ENCODE assay signal across 8 cellular contexts in the genomic region with DNA sequence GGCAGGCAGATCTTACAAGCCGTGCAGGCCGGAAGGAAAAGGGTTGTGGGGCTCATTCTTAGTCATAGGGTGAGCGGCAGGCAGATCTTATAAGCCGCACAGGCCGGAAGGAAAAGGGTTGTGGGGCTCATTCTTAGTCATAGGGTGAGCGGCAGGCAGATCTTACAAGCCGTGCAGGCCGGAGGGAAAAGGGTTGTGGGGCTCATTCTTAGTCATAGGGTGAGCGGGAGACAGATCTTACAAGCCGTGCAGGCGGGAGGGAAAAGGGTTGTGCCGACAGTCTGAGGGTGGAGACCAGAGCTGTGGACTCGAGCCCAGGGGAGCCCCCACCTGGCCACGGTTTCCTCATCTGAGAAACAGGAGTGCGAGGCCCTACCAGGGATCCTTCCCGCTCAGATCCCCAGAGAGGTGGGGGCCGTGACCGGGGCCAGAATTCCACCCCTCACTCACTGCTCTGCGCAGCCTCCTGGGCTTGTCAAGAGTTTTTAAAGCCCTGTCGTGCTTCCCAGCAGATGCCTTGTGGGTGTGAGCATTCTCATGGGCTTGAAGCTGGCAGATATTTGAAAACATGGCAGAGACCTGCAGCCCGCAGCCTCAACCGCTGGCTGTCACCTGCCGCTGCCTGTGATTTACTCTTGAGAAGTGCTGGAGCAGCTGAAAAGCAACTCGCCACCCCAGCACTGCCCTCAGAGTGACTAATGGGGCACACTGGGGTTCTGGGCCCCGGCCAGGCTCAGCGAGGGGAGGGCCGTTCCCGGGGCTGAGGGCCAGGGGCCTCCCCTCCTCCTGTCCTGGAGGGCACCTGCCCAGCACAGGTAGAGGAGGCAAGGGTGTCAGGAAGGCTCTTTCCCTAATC. TPM values are rescaled to one million over a fixed set of nuclear protein-coding genes. Genes with fewer than 3 reads are reported as not detected.
A peak's percentile ranks its signal among the peaks of the same experiment; 100 is the strongest.
DNase-seq lines count a peak whose midpoint lies in the region; ATAC-seq, FAIRE-seq and TF ChIP-seq lines count a peak whose summit lies in the region.

No MANE protein-coding gene starts in this region.

- peak overlapping the region; percentile 82 to 88 for H3K27ac Mint-ChIP-seq in activated naive CD4-positive, alpha-beta T cell treated with anti-CD3 and anti-CD28 coated beads, Interleukin-2, amount 50 U/mL, for 72 hours

- no peak for TF ChIP-seq POLR2A in esophagus muscularis mucosa (IDR thresholded peaks at IDR 0.05; ENCODE audit: low read depth)

- H3K27me3 ChIP-seq in esophagus muscularis mucosa, result peaks cover 0 to 94% (median 2%) of the 10 kb centered on the region in 4 donors

- no peak overlapping the region for H3K27ac ChIP-seq in kidney (ENCODE audit: low read depth in 2 of 2, low read length in 2 of 2)
- H3K27ac ChIP-seq in esophagus muscularis mucosa (replicated peaks in 1 of 4), result peak overlapping the region in 1 of 4 donors; percentile 40

- H3K36me3 ChIP-seq in kidney (ENCODE audit: control insufficient read depth in 1 of 2, insufficient read depth in 2 of 2, low read length in 2 of 2) (no peaks in the 10 kb centered on the region), esophagus muscularis mucosa (no peaks in the 10 kb centered on the region)

- 66% methylated on average over 22 of the region's 28 CpGs for WGBS in esophagus muscularis mucosa

- TF ChIP-seq EP300 in esophagus muscularis mucosa (IDR thresholded peaks at IDR 0.05), result no peak

- H3K36me3 Mint-ChIP-seq in activated naive CD4-positive, alpha-beta T cell treated with anti-CD3 and anti-CD28 coated beads, Interleukin-2, amount 50 U/mL, for 72 hours, result no peaks in the 10 kb centered on the region

- H3K4me1 ChIP-seq in kidney (ENCODE audit: control insufficient read depth in 1 of 2, insufficient read depth in 1 of 2, low read depth in 1 of 2, low read length in 2 of 2) (no peaks in the 10 kb centered on the region), esophagus muscularis mucosa (peaks cover 0 to 18% (median 7%) of the 10 kb centered on the region in 4 donors)

- H3K9me3 ChIP-seq in kidney (ENCODE audit: control insufficient read depth in 1 of 2, low read length in 2 of 2) (no peaks in the 10 kb centered on the region), esophagus muscularis mucosa (no peaks in the 10 kb centered on the region)

- DNase-seq in SW 1271 (lab: John Stamatoyannopoulos, UW), result peak; percentile 88 to 92
- peak; percentile 71 to 93 for DNase-seq in activated naive CD4-positive, alpha-beta T cell treated with anti-CD3 and anti-CD28 coated beads, Interleukin-2, amount 50 U/mL, for 72 hours (ENCODE audit: low spot score in 2 of 2)
- DNase-seq in kidney, result peak; percentile 75
- DNase-seq in stimulated activated CD8-positive, alpha-beta memory T cell treated with anti-CD3 and anti-CD28 coated beads, Interleukin-15, amount 100 ng/mL, for 1 hour (ENCODE audit: low read depth), result peak; percentile 57
- no peak for DNase-seq in esophagus muscularis mucosa (ENCODE audit: extremely low spot score)
- no peak for DNase-seq in NCI-H1105 treated with DMSO at 0.1 percent for 48 hours (lab: John Stamatoyannopoulos, UW)

- TF ChIP-seq CTCF in kidney (IDR thresholded peaks at IDR 0.05; ENCODE audit: borderline replicate concordance, extremely low read depth, insufficient read depth) (no peak), esophagus muscularis mucosa (IDR thresholded peaks at IDR 0.05) (no peak)

- no peak for FAIRE-seq in kidney (lab: Jason Lieb, UNC)

- intact Hi-C loops in kidney (cut with DNase I), result no loop called here
- intact Hi-C loops in esophagus muscularis mucosa (cut with DNase I), result no loop called here

- H3K9me3 Mint-ChIP-seq in activated naive CD4-positive, alpha-beta T cell treated with anti-CD3 and anti-CD28 coated beads, Interleukin-2, amount 50 U/mL, for 72 hours, result no peaks in the 10 kb centered on the region

- ATAC-seq in GM19023 (IDR thresholded peaks at IDR 0.05; ENCODE audit: unreplicated experiment) (peak; percentile 70), HG03196 (IDR thresholded peaks at IDR 0.05; ENCODE audit: unreplicated experiment) (peak; percentile 67)
- ATAC-seq in activated naive CD4-positive, alpha-beta T cell treated with anti-CD3 and anti-CD28 coated beads, Interleukin-2, amount 50 U/mL, for 72 hours, result peak; percentile 89

- no peak overlapping the region for H3K9ac ChIP-seq in kidney (ENCODE audit: low read length in 2 of 2)

- no peak overlapping the region for H3K4me3 ChIP-seq in kidney (ENCODE audit: low read length in 2 of 2)
- H3K4me3 ChIP-seq in esophagus muscularis mucosa, result peak overlapping the region in 1 of 4 donors; percentile 2

RNA-seq across cellular contexts. Expression of a gene that starts 31.9 kb away (rescaled TPM):
- not detected for total RNA-seq in activated naive CD4-positive, alpha-beta T cell treated with anti-CD3 and anti-CD28 coated beads, Interleukin-2, amount 50 U/mL, for 72 hours
- total RNA-seq in kidney, result 0.09 TPM
- not detected for polyA plus RNA-seq in kidney (ENCODE audit: insufficient read depth, low read depth, low replicate concordance)
- 1 to 10 TPM in 1 of 4 donors, under 1 TPM in 3; 0.42 to 1.6 (median 0.80) TPM for total RNA-seq in esophagus muscularis mucosa

RNA-seq across cellular contexts. Expression of a gene that starts 55.8 kb away (rescaled TPM):
- total RNA-seq in activated naive CD4-positive, alpha-beta T cell treated with anti-CD3 and anti-CD28 coated beads, Interleukin-2, amount 50 U/mL, for 72 hours, result 10 to 100 TPM; 13.5 to 19.4 TPM
- total RNA-seq in kidney, result 7.6 TPM
- polyA plus RNA-seq in kidney (ENCODE audit: insufficient read depth, low read depth, low replicate concordance), result 9.0 TPM
- 10 to 100 TPM in 2 of 4 donors, 1 to 10 TPM in 2; 7.6 to 16.7 (median 10.3) TPM for total RNA-seq in esophagus muscularis mucosa

Comparison
In these comparisons a context has a peak if more than half of its experiments do, and no peak if none do; other contexts are left out.
1. DNase-seq: peak in SW 1271 (2 of 2), activated naive CD4-positive, alpha-beta T cell treated with anti-CD3 and anti-CD28 coated beads, Interleukin-2, amount 50 U/mL, for 72 hours (2 of 2), kidney (single experiment) and stimulated activated CD8-positive, alpha-beta memory T cell treated with anti-CD3 and anti-CD28 coated beads, Interleukin-15, amount 100 ng/mL, for 1 hour (single experiment); none in esophagus muscularis mucosa (single experiment) and NCI-H1105 treated with DMSO at 0.1 percent for 48 hours (single experiment).
2. Peak in every context shown above with its lines, with median percentiles within 50 percentile points of each other: ATAC-seq.